ENCODE assay signal across 1 cellular context in genomic region chr2:112721819-112722522, GRCh38.
TF ChIP-seq lines count a peak whose summit lies in the region.

No MANE protein-coding gene starts in this region.

TF ChIP-seq in IMR-90, 13 proteins besides CTCF, POLR2A, EP300 and RAD21:
- TF ChIP-seq MAZ (IDR thresholded peaks at IDR 0.05; ENCODE audit: borderline replicate concordance, low read depth, low read length) (no peak), CEBPB (IDR thresholded peaks at IDR 0.05; ENCODE audit: low read depth, low read length) (no peak), BHLHE40 (IDR thresholded peaks at IDR 0.05; ENCODE audit: low read depth, low read length) (no peak), NFE2L2 (IDR thresholded peaks at IDR 0.05; ENCODE audit: low read depth, low read length) (no peak), RFX5 (IDR thresholded peaks at IDR 0.05; ENCODE audit: low read depth, low read length) (no peak), ELK1 (IDR thresholded peaks at IDR 0.05; ENCODE audit: borderline replicate concordance, low read depth, low read length) (no peak), MXI1 (IDR thresholded peaks at IDR 0.05; ENCODE audit: borderline replicate concordance, low read depth, low read length) (no peak), MAFK (IDR thresholded peaks at IDR 0.05; ENCODE audit: low read depth, low read length) (no peak), FOS (IDR thresholded peaks at IDR 0.05; ENCODE audit: low read depth, low read length) (no peak), SMC3 (IDR thresholded peaks at IDR 0.05; ENCODE audit: low read depth, low read length) (no peak), RCOR1 (IDR thresholded peaks at IDR 0.05; ENCODE audit: insufficient replicate concordance, low read length) (no peak), CHD1 (IDR thresholded peaks at IDR 0.05; ENCODE audit: low read depth, low read length) (no peak)
- TF ChIP-seq, protein P1, sequence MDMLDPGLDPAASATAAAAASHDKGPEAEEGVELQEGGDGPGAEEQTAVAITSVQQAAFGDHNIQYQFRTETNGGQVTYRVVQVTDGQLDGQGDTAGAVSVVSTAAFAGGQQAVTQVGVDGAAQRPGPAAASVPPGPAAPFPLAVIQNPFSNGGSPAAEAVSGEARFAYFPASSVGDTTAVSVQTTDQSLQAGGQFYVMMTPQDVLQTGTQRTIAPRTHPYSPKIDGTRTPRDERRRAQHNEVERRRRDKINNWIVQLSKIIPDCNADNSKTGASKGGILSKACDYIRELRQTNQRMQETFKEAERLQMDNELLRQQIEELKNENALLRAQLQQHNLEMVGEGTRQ (IDR thresholded peaks at IDR 0.05; ENCODE audit: low read depth, low read length) = no peak
